8 cellular contexts compared by ENCODE assay signal in the genomic region with DNA sequence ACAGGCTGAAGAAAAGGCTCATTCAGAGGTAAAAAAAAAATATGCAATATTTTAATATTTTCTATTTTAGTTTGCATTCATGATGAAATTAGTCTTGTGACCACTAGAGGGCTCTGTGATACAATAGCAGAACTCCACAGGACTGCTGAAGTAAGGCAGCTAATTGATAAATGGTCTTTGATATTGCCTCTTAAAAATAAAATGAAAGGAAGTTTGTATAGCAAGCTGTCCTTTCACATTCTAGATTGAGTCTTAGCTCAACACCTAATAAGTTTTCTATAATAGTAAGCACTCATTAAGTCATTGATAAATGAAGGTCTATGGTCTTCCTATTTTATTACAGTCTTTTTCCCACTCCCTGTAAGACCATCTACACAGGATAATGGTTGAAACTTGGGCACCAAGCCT.
DNase-seq lines count a peak whose midpoint lies in the region; ATAC-seq, FAIRE-seq and TF ChIP-seq lines count a peak whose summit lies in the region.

No MANE protein-coding gene starts in this region.

- intact Hi-C loops in Caco-2 (cut with micrococcal nuclease; ENCODE audit: unreplicated experiment): no loop called here

- H3K9me3 Mint-ChIP-seq in Caco-2 (ENCODE audit: unreplicated experiment): no peaks in the 10 kb centered on the region
- no peaks in the 10 kb centered on the region for H3K9me3 Mint-ChIP-seq in stimulated activated naive B cell treated with anti-CD40 and anti-IgM and Interleukin-4, amounts not matched to agents 10 μg/mL and 1 μg/mL and 100 μg/mL, for 72 hours
- no peaks in the 10 kb centered on the region for H3K9me3 Mint-ChIP-seq in activated T-cell treated with anti-CD3 and anti-CD28 coated beads, Interleukin-2, amount 50 U/mL, for 24 hours
- no peaks in the 10 kb centered on the region for H3K9me3 Mint-ChIP-seq in activated naive CD4-positive, alpha-beta T cell treated with anti-CD3 and anti-CD28 coated beads, Interleukin-2, amount 50 U/mL, for 72 hours

- no peaks in the 10 kb centered on the region for H3K36me3 Mint-ChIP-seq in Caco-2 (ENCODE audit: insufficient read depth, unreplicated experiment)
- H3K36me3 Mint-ChIP-seq in stimulated activated naive B cell treated with anti-CD40 and anti-IgM and Interleukin-4, amounts not matched to agents 10 μg/mL and 1 μg/mL and 100 μg/mL, for 72 hours: no peaks in the 10 kb centered on the region
- H3K36me3 Mint-ChIP-seq in activated T-cell treated with anti-CD3 and anti-CD28 coated beads, Interleukin-2, amount 50 U/mL, for 24 hours (ENCODE audit: low read depth): no peaks in the 10 kb centered on the region
- H3K36me3 Mint-ChIP-seq in activated naive CD4-positive, alpha-beta T cell treated with anti-CD3 and anti-CD28 coated beads, Interleukin-2, amount 50 U/mL, for 72 hours: no peaks in the 10 kb centered on the region

- peak; percentile 92 for FAIRE-seq in frontal cortex (lab: Jason Lieb, UNC)

- BruUV-seq in Caco-2 (replicated peaks; lab: Mats Ljungman, UMichigan): no TSS peak

- CTCF ChIA-PET in Caco-2 (lab: Charles Lee): interaction anchor here (0.9 kb wide), 1 partner anchor 11 kb away, joined by 3 read pairs; no protein-coding TSS in a partner anchor
- CTCF ChIA-PET in RWPE1 (lab: Yijun Ruan, JAX): interaction anchor here (0.5 to 1.6 kb wide), 11 partner anchors 8 to 883 kb away, joined by 3 to 8 read pairs (median 4); no protein-coding TSS in a partner anchor

- no peaks in the 10 kb centered on the region for H3K27me3 Mint-ChIP-seq in Caco-2 (ENCODE audit: insufficient read depth, unreplicated experiment)
- no peaks in the 10 kb centered on the region for H3K27me3 Mint-ChIP-seq in stimulated activated naive B cell treated with anti-CD40 and anti-IgM and Interleukin-4, amounts not matched to agents 10 μg/mL and 1 μg/mL and 100 μg/mL, for 72 hours
- H3K27me3 Mint-ChIP-seq in activated T-cell treated with anti-CD3 and anti-CD28 coated beads, Interleukin-2, amount 50 U/mL, for 24 hours: no peaks in the 10 kb centered on the region

- no peaks in the 10 kb centered on the region for H3K4me1 Mint-ChIP-seq in Caco-2 (ENCODE audit: low read depth, unreplicated experiment)
- no peaks in the 10 kb centered on the region for H3K4me1 Mint-ChIP-seq in stimulated activated naive B cell treated with anti-CD40 and anti-IgM and Interleukin-4, amounts not matched to agents 10 μg/mL and 1 μg/mL and 100 μg/mL, for 72 hours
- no peaks in the 10 kb centered on the region for H3K4me1 Mint-ChIP-seq in activated T-cell treated with anti-CD3 and anti-CD28 coated beads, Interleukin-2, amount 50 U/mL, for 24 hours (ENCODE audit: low read depth)

- H3K4me3 ChIP-seq in Caco-2 (ENCODE audit: low read depth, low read length): no peak overlapping the region

- H3K27me3 ChIP-seq in Caco-2 (replicated peaks; ENCODE audit: control insufficient read depth, insufficient read depth, low read length): no peaks in the 10 kb centered on the region

- no peak overlapping the region for H3K27ac Mint-ChIP-seq in Caco-2 (ENCODE audit: unreplicated experiment)
- H3K27ac Mint-ChIP-seq in stimulated activated naive B cell treated with anti-CD40 and anti-IgM and Interleukin-4, amounts not matched to agents 10 μg/mL and 1 μg/mL and 100 μg/mL, for 72 hours: no peak overlapping the region
- H3K27ac Mint-ChIP-seq in activated T-cell treated with anti-CD3 and anti-CD28 coated beads, Interleukin-2, amount 50 U/mL, for 24 hours: no peak overlapping the region
- no peak overlapping the region for H3K27ac Mint-ChIP-seq in activated naive CD4-positive, alpha-beta T cell treated with anti-CD3 and anti-CD28 coated beads, Interleukin-2, amount 50 U/mL, for 72 hours

- no peak overlapping the region for H3K4me3 Mint-ChIP-seq in Caco-2 (ENCODE audit: unreplicated experiment)
- no peak overlapping the region for H3K4me3 Mint-ChIP-seq in stimulated activated naive B cell treated with anti-CD40 and anti-IgM and Interleukin-4, amounts not matched to agents 10 μg/mL and 1 μg/mL and 100 μg/mL, for 72 hours
- H3K4me3 Mint-ChIP-seq in activated T-cell treated with anti-CD3 and anti-CD28 coated beads, Interleukin-2, amount 50 U/mL, for 24 hours: no peak overlapping the region

- no peaks in the 10 kb centered on the region for H3K4me1 ChIP-seq in Caco-2

- H3K36me3 ChIP-seq in Caco-2 (ENCODE audit: control insufficient read depth, insufficient read depth, low read length): no peaks in the 10 kb centered on the region

- POLR2A ChIA-PET in Caco-2 (lab: Charles Lee): no interaction called here
- POLR2A ChIA-PET in RWPE1 (lab: Yijun Ruan, JAX; ENCODE audit: low non-redundant PET): no interaction called here

- no peak overlapping the region for H3K27ac ChIP-seq in RWPE1

- ATAC-seq in GM19372 (IDR thresholded peaks at IDR 0.05; ENCODE audit: low read depth, unreplicated experiment): peak; percentile 57
- peak; percentile 43 to 45 for ATAC-seq in stimulated activated naive B cell treated with anti-CD40 and anti-IgM and Interleukin-4, amounts not matched to agents 10 μg/mL and 1 μg/mL and 100 μg/mL, for 72 hours (replicated peaks)
- ATAC-seq in activated naive CD4-positive, alpha-beta T cell treated with anti-CD3 and anti-CD28 coated beads, Interleukin-2, amount 50 U/mL, for 72 hours: no peak

- DNase-seq in Caco-2 (no peak), KG1 (lab: John Stamatoyannopoulos, UW) (peak; percentile 5), RWPE1 (ENCODE audit: low spot score) (no peak), frontal cortex (ENCODE audit: low spot score in 2 of 2) (no peak)
- DNase-seq in stimulated activated naive B cell treated with anti-CD40 and anti-IgM and Interleukin-4, amounts not matched to agents 10 μg/mL and 1 μg/mL and 100 μg/mL, for 72 hours: no peak
- DNase-seq in activated T-cell treated with anti-CD3 and anti-CD28 coated beads, Interleukin-2, amount 50 U/mL, for 24 hours: no peak
- no peak for DNase-seq in activated naive CD4-positive, alpha-beta T cell treated with anti-CD3 and anti-CD28 coated beads, Interleukin-2, amount 50 U/mL, for 72 hours (ENCODE audit: low spot score in 2 of 2)

- TF ChIP-seq CTCF in Caco-2 (IDR thresholded peaks at IDR 0.05; ENCODE audit: insufficient read depth in 1 of 2, low read depth in 1 of 2, low read length in 1 of 2, severe bottlenecking in 1 of 2, unreplicated experiment in 1 of 2) (peak; percentile 64 to 70), RWPE1 (conservative IDR thresholded peaks at IDR 0.05; ENCODE audit: low read depth) (peak; percentile 86)

- H3K9me3 ChIP-seq in Caco-2: no peaks in the 10 kb centered on the region

Comparison
In these comparisons a context has a peak if more than half of its experiments do, and no peak if none do; other contexts are left out.
1. ATAC-seq: peak in GM19372 (single experiment) and stimulated activated naive B cell treated with anti-CD40 and anti-IgM and Interleukin-4, amounts not matched to agents 10 μg/mL and 1 μg/mL and 100 μg/mL, for 72 hours (2 of 2); none in activated naive CD4-positive, alpha-beta T cell treated with anti-CD3 and anti-CD28 coated beads, Interleukin-2, amount 50 U/mL, for 72 hours (0 of 2).